27 cellular contexts compared by ENCODE assay signal in the genomic region with DNA sequence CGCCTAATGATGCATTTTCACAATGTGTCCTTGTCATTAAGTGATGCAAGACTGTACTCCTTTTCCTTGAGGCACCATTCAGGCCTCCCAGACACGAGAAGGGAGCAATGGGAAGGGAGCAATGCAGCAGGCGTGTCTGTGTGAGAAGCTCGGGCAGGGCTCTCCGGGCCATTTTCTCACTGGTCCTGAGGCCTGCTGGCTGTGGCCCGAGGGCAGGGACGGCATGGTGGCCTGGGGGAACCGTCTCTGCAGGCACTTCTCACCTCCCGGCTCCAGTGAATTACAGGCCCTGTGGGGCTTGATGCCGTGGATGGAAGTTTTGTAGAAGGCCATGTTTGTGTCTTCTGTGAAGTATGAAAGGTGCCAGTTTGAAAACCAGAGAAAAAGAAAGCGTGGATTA.
"Had no signal": no experiment of that assay in that cellular context is flagged by ENCODE, and none has a peak within 500 bp of the region (broad histone marks: within the 10 kb centered on the region; RNA-seq: fewer than 3 reads in every experiment).

No MANE protein-coding gene starts in this region.

- H3K36me3 Mint-ChIP-seq: activated CD8-positive, alpha-beta memory T cell treated with anti-CD3 and anti-CD28 coated beads, Interleukin-2, amount 10 ng/mL, durations not matched to agents 7 days and 5 days; activated naive CD4-positive, alpha-beta T cell treated with anti-CD3 and anti-CD28 coated beads, Interleukin-2, amount 50 U/mL, for 24 hours; WTC11 had no signal

- H3K4me3 ChIP-seq: ascending aorta, body of pancreas, Peyer's patch, SJSA1 had no signal

- H3K36me3 ChIP-seq: ascending aorta, Peyer's patch, SJSA1 had no signal

- H3K4me3 Mint-ChIP-seq: activated CD8-positive, alpha-beta memory T cell treated with anti-CD3 and anti-CD28 coated beads, Interleukin-2, amount 10 ng/mL, durations not matched to agents 7 days and 5 days; activated CD8-positive, alpha-beta T cell treated with anti-CD3 and anti-CD28 coated beads, Interleukin-2, amount 10 ng/mL, durations not matched to agents 7 days and 5 days; activated naive CD4-positive, alpha-beta T cell treated with anti-CD3 and anti-CD28 coated beads, Interleukin-2, amount 50 U/mL, for 24 hours; activated T-cell treated with anti-CD3 and anti-CD28 coated beads, Interleukin-2, amount 50 U/mL, for 24 hours; activated T-helper 1 cell treated with anti-CD3 and anti-CD28 coated beads, Interleukin-12 subunit alpha, Interleukin-12 subunit beta, Interleukin-2, Interleukin-4 antibody, amounts not matched to agents 30 ng/mL and 10 ng/mL and 1 ng/mL, durations not matched to agents 14 hours and 24 hours and 36 hours; WTC11 had no signal

- H3K4me1 ChIP-seq: ascending aorta, body of pancreas, Peyer's patch, SJSA1 had no signal

- H3K27me3 ChIP-seq: ascending aorta, body of pancreas, Peyer's patch, SJSA1 had no signal

- H3K4me2 ChIP-seq: KMS-11 had no signal

- H3K27me3 Mint-ChIP-seq: activated CD8-positive, alpha-beta memory T cell treated with anti-CD3 and anti-CD28 coated beads, Interleukin-2, amount 10 ng/mL, durations not matched to agents 7 days and 5 days; activated naive CD4-positive, alpha-beta T cell treated with anti-CD3 and anti-CD28 coated beads, Interleukin-2, amount 50 U/mL, for 24 hours; activated T-cell treated with anti-CD3 and anti-CD28 coated beads, Interleukin-2, amount 50 U/mL, for 24 hours had no signal

- H3K27ac Mint-ChIP-seq: activated CD8-positive, alpha-beta memory T cell treated with anti-CD3 and anti-CD28 coated beads, Interleukin-2, amount 10 ng/mL, durations not matched to agents 7 days and 5 days; activated CD8-positive, alpha-beta T cell treated with anti-CD3 and anti-CD28 coated beads, Interleukin-2, amount 10 ng/mL, durations not matched to agents 7 days and 5 days; activated naive CD4-positive, alpha-beta T cell treated with anti-CD3 and anti-CD28 coated beads, Interleukin-2, amount 50 U/mL, for 24 hours; activated T-cell treated with anti-CD3 and anti-CD28 coated beads, Interleukin-2, amount 50 U/mL, for 24 hours; activated T-helper 1 cell treated with anti-CD3 and anti-CD28 coated beads, Interleukin-12 subunit alpha, Interleukin-12 subunit beta, Interleukin-2, Interleukin-4 antibody, amounts not matched to agents 30 ng/mL and 10 ng/mL and 1 ng/mL, durations not matched to agents 14 hours and 24 hours and 36 hours; WTC11 had no signal

- H3K4me1 Mint-ChIP-seq: activated CD8-positive, alpha-beta memory T cell treated with anti-CD3 and anti-CD28 coated beads, Interleukin-2, amount 10 ng/mL, durations not matched to agents 7 days and 5 days; activated naive CD4-positive, alpha-beta T cell treated with anti-CD3 and anti-CD28 coated beads, Interleukin-2, amount 50 U/mL, for 24 hours; WTC11 had no signal

- DNase-seq: activated CD4-positive, alpha-beta T cell treated with anti-CD3 and anti-CD28 coated beads for 48 hours; activated CD4-positive, alpha-beta T cell treated with anti-CD3 and anti-CD28 coated beads, Interleukin-2, amount 50 U/mL, for 4 hours; activated CD4-positive, CD25-positive, alpha-beta regulatory T cell treated with anti-CD3 and anti-CD28 coated beads, Interleukin-2, amount 50 U/mL, for 72 hours; activated CD8-positive, alpha-beta memory T cell treated with anti-CD3 and anti-CD28 coated beads, Interleukin-2, amount 10 ng/mL, durations not matched to agents 7 days and 5 days; activated CD8-positive, alpha-beta T cell treated with anti-CD3 and anti-CD28 coated beads, Interleukin-2, amount 10 ng/mL, durations not matched to agents 7 days and 5 days; activated effector memory CD4-positive, alpha-beta T cell treated with Interleukin-2 at 50 U/mL for 16 hours; activated naive CD4-positive, alpha-beta T cell; activated T-cell treated with anti-CD3 and anti-CD28 coated beads, Interleukin-2, amount 50 U/mL, for 24 hours; amniotic stem cell; body of pancreas; NCI-H1092; NCI-H1436; NCI-H1694 treated with DMSO at 0.1 percent for 48 hours; NCI-H2029 treated with DMSO at 0.1 percent for 48 hours; NCI-H510A treated with DMSO at 0.1 percent for 48 hours; NCI-H69; NK-92 treated with Interleukin-12 subunit alpha and Interleukin-12 subunit beta, amount 100 ng/mL, for 24 hours; Peyer's patch; SHP77; SW 1271 had no signal

- H3K27ac ChIP-seq: ascending aorta, body of pancreas, KMS-11, Peyer's patch, SJSA1 had no signal

- ATAC-seq: activated CD8-positive, alpha-beta memory T cell treated with anti-CD3 and anti-CD28 coated beads, Interleukin-2, amount 10 ng/mL, durations not matched to agents 7 days and 5 days; activated CD8-positive, alpha-beta T cell treated with anti-CD3 and anti-CD28 coated beads, Interleukin-2, amount 10 ng/mL, durations not matched to agents 7 days and 5 days; body of pancreas; SK-N-SH treated with all-trans-retinoic acid at 6 μM for 48 hours; WTC11 had no signal

- H3K9ac ChIP-seq: KMS-11 had no signal

- H3K9me3 ChIP-seq: ascending aorta, body of pancreas, Peyer's patch, SJSA1 had no signal
